ENCODE assay signal across 27 cellular contexts in genomic region chr12:110168732-110169455, GRCh38.
"Had no signal": no experiment of that assay in that cellular context is flagged by ENCODE, and none has a peak within 500 bp of the region (broad histone marks: within the 10 kb centered on the region; RNA-seq: fewer than 3 reads in every experiment).

No MANE protein-coding gene starts in this region.

- H3K4me3 ChIP-seq: lung, mucosa of descending colon, neural progenitor cell, prostate gland, thoracic aorta, transverse colon, upper lobe of right lung, uterus had no signal

- H3K9me3 Mint-ChIP-seq: dendritic cell treated with granulocyte-macrophage colony-stimulating factor and Interleukin-4, amounts not matched to agents 40 ng/mL and 50 ng/mL, for 4 days; memory B cell; naive B cell; natural killer cell treated with Interleukin-12 subunit alpha and Interleukin-12 subunit beta and Interleukin-15 and Interleukin-18, amount 100 ng/mL, for 72 hours; stimulated activated naive B cell treated with anti-CD40 and anti-IgM and Interleukin-4, amounts not matched to agents 10 μg/mL and 1 μg/mL and 100 μg/mL, for 72 hours; stimulated activated naive CD8-positive, alpha-beta T cell treated with anti-CD3 and anti-CD28 coated beads, Interleukin-15, Interleukin-2, amounts not matched to agents 100 ng/mL and 50 ng/mL, for 24 hours had no signal

- H3K4me3 Mint-ChIP-seq: dendritic cell treated with granulocyte-macrophage colony-stimulating factor and Interleukin-4, amounts not matched to agents 40 ng/mL and 50 ng/mL, for 4 days; endodermal cell; memory B cell; naive B cell; natural killer cell treated with Interleukin-12 subunit alpha and Interleukin-12 subunit beta and Interleukin-15 and Interleukin-18, amount 100 ng/mL, for 72 hours; neural progenitor cell; stimulated activated naive B cell treated with anti-CD40 and anti-IgM and Interleukin-4, amounts not matched to agents 10 μg/mL and 1 μg/mL and 100 μg/mL, for 72 hours; stimulated activated naive CD8-positive, alpha-beta T cell treated with anti-CD3 and anti-CD28 coated beads, Interleukin-15, Interleukin-2, amounts not matched to agents 100 ng/mL and 50 ng/mL, for 24 hours had no signal

- H3K4me2 ChIP-seq: neural progenitor cell had no signal

- H3K27ac Mint-ChIP-seq: dendritic cell treated with granulocyte-macrophage colony-stimulating factor and Interleukin-4, amounts not matched to agents 40 ng/mL and 50 ng/mL, for 4 days; endodermal cell; memory B cell; naive B cell; natural killer cell treated with Interleukin-12 subunit alpha and Interleukin-12 subunit beta and Interleukin-15 and Interleukin-18, amount 100 ng/mL, for 72 hours; neural progenitor cell; stimulated activated naive B cell treated with anti-CD40 and anti-IgM and Interleukin-4, amounts not matched to agents 10 μg/mL and 1 μg/mL and 100 μg/mL, for 72 hours; stimulated activated naive CD8-positive, alpha-beta T cell treated with anti-CD3 and anti-CD28 coated beads, Interleukin-15, Interleukin-2, amounts not matched to agents 100 ng/mL and 50 ng/mL, for 24 hours had no signal

- H3K4me1 Mint-ChIP-seq: neural progenitor cell had no signal

- H3K9me3 ChIP-seq: mucosa of descending colon, prostate gland, thoracic aorta, transverse colon, upper lobe of right lung, uterus had no signal

- H3K36me3 ChIP-seq: prostate gland, thoracic aorta, uterus had no signal

- DNase-seq: effector CD8-positive, alpha-beta T cell; endodermal cell; foreskin melanocyte; head of caudate nucleus; kidney; mucosa of descending colon; naive B cell; right cardiac atrium; small intestine; stimulated activated CD4-positive, alpha-beta T cell treated with anti-CD3 and anti-CD28 coated beads, Interleukin-15, amount 100 ng/mL, for 24 hours; stimulated activated CD4-positive, alpha-beta T cell treated with anti-CD3 and anti-CD28 coated beads, Interleukin-2, amount 100 ng/mL, for 48 hours; stimulated activated naive B cell treated with anti-CD40 and anti-IgM and Interleukin-4, amounts not matched to agents 10 μg/mL and 1 μg/mL and 100 μg/mL, for 72 hours; transverse colon; upper lobe of right lung; uterus had no signal

- H3K4me1 ChIP-seq: neural progenitor cell, parathyroid adenoma, prostate gland, transverse colon, upper lobe of right lung, uterus had no signal

- ATAC-seq: esophagus mucosa; left lobe of liver; mucosa of descending colon; natural killer cell treated with Interleukin-12 subunit alpha and Interleukin-12 subunit beta and Interleukin-15 and Interleukin-18, amount 100 ng/mL, for 72 hours; right cardiac atrium; stimulated activated naive B cell treated with anti-CD40 and anti-IgM and Interleukin-4, amounts not matched to agents 10 μg/mL and 1 μg/mL and 100 μg/mL, for 72 hours; upper lobe of right lung had no signal

- H3K27me3 ChIP-seq: neural progenitor cell, transverse colon, upper lobe of right lung, uterus had no signal

- H3K36me3 Mint-ChIP-seq: naive B cell; natural killer cell treated with Interleukin-12 subunit alpha and Interleukin-12 subunit beta and Interleukin-15 and Interleukin-18, amount 100 ng/mL, for 72 hours had no signal

- H3K27ac ChIP-seq: epithelial cell of prostate, neural progenitor cell, parathyroid adenoma, prostate gland, thoracic aorta, transverse colon, upper lobe of right lung, uterus had no signal

- H3K27me3 Mint-ChIP-seq: dendritic cell treated with granulocyte-macrophage colony-stimulating factor and Interleukin-4, amounts not matched to agents 40 ng/mL and 50 ng/mL, for 4 days; memory B cell; naive B cell; natural killer cell treated with Interleukin-12 subunit alpha and Interleukin-12 subunit beta and Interleukin-15 and Interleukin-18, amount 100 ng/mL, for 72 hours; stimulated activated naive B cell treated with anti-CD40 and anti-IgM and Interleukin-4, amounts not matched to agents 10 μg/mL and 1 μg/mL and 100 μg/mL, for 72 hours; stimulated activated naive CD8-positive, alpha-beta T cell treated with anti-CD3 and anti-CD28 coated beads, Interleukin-15, Interleukin-2, amounts not matched to agents 100 ng/mL and 50 ng/mL, for 24 hours had no signal

- H3K9ac ChIP-seq: neural progenitor cell, parathyroid adenoma had no signal
